Comparison of ENCODE assay signal across 1 cellular context in genomic region chr2:203744091-203744490, GRCh38.
TF ChIP-seq lines count a peak whose summit lies in the region.

No MANE protein-coding gene starts in this region.

TF ChIP-seq in IMR-90, 13 proteins besides CTCF, POLR2A, EP300 and RAD21:
- TF ChIP-seq, protein P1, sequence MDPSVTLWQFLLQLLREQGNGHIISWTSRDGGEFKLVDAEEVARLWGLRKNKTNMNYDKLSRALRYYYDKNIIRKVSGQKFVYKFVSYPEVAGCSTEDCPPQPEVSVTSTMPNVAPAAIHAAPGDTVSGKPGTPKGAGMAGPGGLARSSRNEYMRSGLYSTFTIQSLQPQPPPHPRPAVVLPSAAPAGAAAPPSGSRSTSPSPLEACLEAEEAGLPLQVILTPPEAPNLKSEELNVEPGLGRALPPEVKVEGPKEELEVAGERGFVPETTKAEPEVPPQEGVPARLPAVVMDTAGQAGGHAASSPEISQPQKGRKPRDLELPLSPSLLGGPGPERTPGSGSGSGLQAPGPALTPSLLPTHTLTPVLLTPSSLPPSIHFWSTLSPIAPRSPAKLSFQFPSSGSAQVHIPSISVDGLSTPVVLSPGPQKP (IDR thresholded peaks at IDR 0.05; ENCODE audit: borderline replicate concordance, low read depth, low read length), result no peak
- TF ChIP-seq NFE2L2 (IDR thresholded peaks at IDR 0.05; ENCODE audit: low read depth, low read length), result no peak
- TF ChIP-seq CHD1 (IDR thresholded peaks at IDR 0.05; ENCODE audit: low read depth, low read length), result no peak
- no peak for TF ChIP-seq SMC3 (IDR thresholded peaks at IDR 0.05; ENCODE audit: low read depth, low read length)
- TF ChIP-seq RCOR1 (IDR thresholded peaks at IDR 0.05; ENCODE audit: insufficient replicate concordance, low read length), result no peak
- TF ChIP-seq MAZ (IDR thresholded peaks at IDR 0.05; ENCODE audit: borderline replicate concordance, low read depth, low read length), result no peak
- no peak for TF ChIP-seq MXI1 (IDR thresholded peaks at IDR 0.05; ENCODE audit: borderline replicate concordance, low read depth, low read length)
- no peak for TF ChIP-seq USF2 (IDR thresholded peaks at IDR 0.05; ENCODE audit: low read depth, low read length)
- no peak for TF ChIP-seq CEBPB (IDR thresholded peaks at IDR 0.05; ENCODE audit: low read depth, low read length)
- TF ChIP-seq RFX5 (IDR thresholded peaks at IDR 0.05; ENCODE audit: low read depth, low read length), result no peak
- no peak for TF ChIP-seq FOS (IDR thresholded peaks at IDR 0.05; ENCODE audit: low read depth, low read length)
- no peak for TF ChIP-seq MAFK (IDR thresholded peaks at IDR 0.05; ENCODE audit: low read depth, low read length)
- no peak for TF ChIP-seq BHLHE40 (IDR thresholded peaks at IDR 0.05; ENCODE audit: low read depth, low read length)
